In the genomic region with DNA sequence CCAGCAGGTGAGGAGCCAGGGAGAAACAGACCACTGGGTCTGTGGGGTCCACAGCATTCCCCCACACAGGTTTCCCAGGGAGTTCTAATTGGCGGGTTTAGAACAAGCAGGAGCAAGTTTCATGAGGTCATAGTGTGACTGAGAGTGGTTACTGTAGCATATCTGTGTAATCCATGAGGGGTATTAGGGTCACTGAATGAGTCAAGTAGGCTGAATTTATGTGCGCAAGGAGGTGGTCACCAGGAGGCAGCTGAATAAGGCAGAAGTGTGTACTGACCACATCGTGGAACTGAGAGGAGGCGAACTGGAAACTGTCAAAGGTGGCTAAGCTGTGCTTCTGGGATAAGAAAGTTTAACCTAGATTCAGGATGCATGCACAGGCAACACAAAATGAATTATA, we compare ENCODE assay signal across 25 cellular contexts.
"Had no signal": no experiment of that assay in that cellular context is flagged by ENCODE, and none has a peak within 500 bp of the region (broad histone marks: within the 10 kb centered on the region; RNA-seq: fewer than 3 reads in every experiment).

No MANE protein-coding gene starts in this region.

- H3K4me3 ChIP-seq: gastrocnemius medialis, heart right ventricle, lung, pancreas, sigmoid colon, skin epidermis, thoracic aorta had no signal

- H3K36me3 Mint-ChIP-seq: natural killer cell treated with Interleukin-12 subunit alpha and Interleukin-12 subunit beta and Interleukin-15 and Interleukin-18, amount 100 ng/mL, for 72 hours; stimulated activated naive B cell treated with anti-CD40 and anti-IgM and Interleukin-4, amounts not matched to agents 10 μg/mL and 1 μg/mL and 100 μg/mL, for 72 hours had no signal

- H3K4me3 Mint-ChIP-seq: natural killer cell treated with Interleukin-12 subunit alpha and Interleukin-12 subunit beta and Interleukin-15 and Interleukin-18, amount 100 ng/mL, for 72 hours; stimulated activated naive B cell treated with anti-CD40 and anti-IgM and Interleukin-4, amounts not matched to agents 10 μg/mL and 1 μg/mL and 100 μg/mL, for 72 hours; stimulated activated naive CD8-positive, alpha-beta T cell treated with anti-CD3 and anti-CD28 coated beads, Interleukin-15, amount 100 ng/mL, for 72 hours had no signal

- H3K9me3 ChIP-seq: gastrocnemius medialis, heart right ventricle, pancreas, sigmoid colon, thoracic aorta had no signal

- H3K36me3 ChIP-seq: gastrocnemius medialis, heart right ventricle, pancreas, sigmoid colon, thoracic aorta had no signal

- H3K27ac ChIP-seq: gastrocnemius medialis, heart right ventricle, pancreas, sigmoid colon, skin epidermis, thoracic aorta had no signal

- ATAC-seq: esophagus mucosa; gastrocnemius medialis; heart right ventricle; left cardiac atrium; left ventricle myocardium superior; natural killer cell treated with Interleukin-12 subunit alpha and Interleukin-12 subunit beta and Interleukin-15 and Interleukin-18, amount 100 ng/mL, for 72 hours; stimulated activated naive B cell treated with anti-CD40 and anti-IgM and Interleukin-4, amounts not matched to agents 10 μg/mL and 1 μg/mL and 100 μg/mL, for 72 hours; stimulated activated naive CD8-positive, alpha-beta T cell treated with anti-CD3 and anti-CD28 coated beads, Interleukin-15, amount 100 ng/mL, for 72 hours had no signal

- H3K4me1 ChIP-seq: gastrocnemius medialis, heart right ventricle, pancreas, sigmoid colon had no signal

- H3K27ac Mint-ChIP-seq: natural killer cell treated with Interleukin-12 subunit alpha and Interleukin-12 subunit beta and Interleukin-15 and Interleukin-18, amount 100 ng/mL, for 72 hours; progenitor cell of endocrine pancreas; stimulated activated naive B cell treated with anti-CD40 and anti-IgM and Interleukin-4, amounts not matched to agents 10 μg/mL and 1 μg/mL and 100 μg/mL, for 72 hours; stimulated activated naive CD8-positive, alpha-beta T cell treated with anti-CD3 and anti-CD28 coated beads, Interleukin-15, amount 100 ng/mL, for 72 hours had no signal

- H3K27me3 ChIP-seq: gastrocnemius medialis, heart right ventricle, pancreas, sigmoid colon had no signal

- H3K4me1 Mint-ChIP-seq: stimulated activated naive B cell treated with anti-CD40 and anti-IgM and Interleukin-4, amounts not matched to agents 10 μg/mL and 1 μg/mL and 100 μg/mL, for 72 hours; stimulated activated naive CD8-positive, alpha-beta T cell treated with anti-CD3 and anti-CD28 coated beads, Interleukin-15, amount 100 ng/mL, for 72 hours had no signal

- H3K9me3 Mint-ChIP-seq: stimulated activated naive B cell treated with anti-CD40 and anti-IgM and Interleukin-4, amounts not matched to agents 10 μg/mL and 1 μg/mL and 100 μg/mL, for 72 hours had no signal

- DNase-seq: cortex of kidney; effector memory CD4-positive, alpha-beta T cell; gastrocnemius medialis; heart right ventricle; hypothalamus; islet precursor cell; left cardiac atrium; left ventricle myocardium superior; mesenchymal stem cell; midbrain; occipital lobe; pancreas; retina; sigmoid colon; stimulated activated CD4-positive, alpha-beta T cell treated with anti-CD3 and anti-CD28 coated beads, Interleukin-2, amount 100 ng/mL, for 24 hours; stimulated activated CD4-positive, alpha-beta T cell treated with anti-CD3 and anti-CD28 coated beads, Interleukin-4, amount 100 ng/mL, for 4 hours; stimulated activated naive B cell treated with anti-CD40 and anti-IgM and Interleukin-4, amounts not matched to agents 10 μg/mL and 1 μg/mL and 100 μg/mL, for 72 hours; stimulated activated naive CD8-positive, alpha-beta T cell treated with anti-CD3 and anti-CD28 coated beads, Interleukin-15, amount 100 ng/mL, for 72 hours; trophoblast cell had no signal

- H3K27me3 Mint-ChIP-seq: natural killer cell treated with Interleukin-12 subunit alpha and Interleukin-12 subunit beta and Interleukin-15 and Interleukin-18, amount 100 ng/mL, for 72 hours; progenitor cell of endocrine pancreas; stimulated activated naive B cell treated with anti-CD40 and anti-IgM and Interleukin-4, amounts not matched to agents 10 μg/mL and 1 μg/mL and 100 μg/mL, for 72 hours; stimulated activated naive CD8-positive, alpha-beta T cell treated with anti-CD3 and anti-CD28 coated beads, Interleukin-15, amount 100 ng/mL, for 72 hours had no signal
